In the genomic region with DNA sequence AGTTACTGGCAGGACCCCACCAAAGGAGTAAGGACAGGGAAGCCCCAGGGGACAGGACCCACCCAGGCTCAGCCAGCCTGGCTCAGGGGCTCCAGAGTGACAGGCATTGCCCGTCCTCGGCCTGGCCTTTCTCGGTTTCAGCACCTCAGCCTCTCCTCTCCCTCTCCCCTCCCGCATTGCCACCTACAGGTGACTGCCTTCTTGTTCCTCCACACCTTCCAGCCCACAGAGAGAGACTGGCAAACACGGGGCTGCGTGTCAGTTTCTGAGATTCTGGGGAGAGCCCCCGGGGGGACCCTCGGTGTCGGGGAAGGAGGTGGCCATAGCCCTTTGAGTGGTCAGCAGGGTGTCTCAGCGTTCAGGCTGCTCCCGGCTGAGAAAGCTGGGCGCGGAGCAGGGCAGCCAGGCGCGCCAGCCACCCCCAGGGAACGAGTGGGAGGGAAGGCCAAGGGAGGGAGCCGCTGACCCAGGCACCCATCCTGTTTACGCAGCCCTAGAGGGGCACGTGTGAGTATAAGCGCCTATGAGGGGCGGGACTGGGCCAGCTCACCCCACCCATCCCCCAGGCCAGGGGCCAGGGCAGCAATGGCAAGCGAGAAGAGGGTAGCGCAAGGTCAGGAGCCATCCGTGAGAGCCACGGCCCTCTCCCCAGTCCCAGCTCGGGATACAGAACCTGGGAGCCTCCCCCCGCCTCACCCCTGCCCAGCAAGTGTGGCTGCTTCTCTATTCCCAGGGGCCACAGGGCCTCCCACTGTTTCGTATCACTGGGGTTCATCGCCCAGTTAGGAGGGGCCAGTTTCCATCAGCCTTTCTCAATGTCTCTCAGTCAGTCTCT, we compare ENCODE assay signal across 1 cellular context.
TF ChIP-seq lines count a peak whose summit lies in the region.

No MANE protein-coding gene starts in this region.

TF ChIP-seq in GM23338, 12 proteins besides CTCF, POLR2A, EP300 and RAD21 (continued from another document):
- TF ChIP-seq, protein P1, sequence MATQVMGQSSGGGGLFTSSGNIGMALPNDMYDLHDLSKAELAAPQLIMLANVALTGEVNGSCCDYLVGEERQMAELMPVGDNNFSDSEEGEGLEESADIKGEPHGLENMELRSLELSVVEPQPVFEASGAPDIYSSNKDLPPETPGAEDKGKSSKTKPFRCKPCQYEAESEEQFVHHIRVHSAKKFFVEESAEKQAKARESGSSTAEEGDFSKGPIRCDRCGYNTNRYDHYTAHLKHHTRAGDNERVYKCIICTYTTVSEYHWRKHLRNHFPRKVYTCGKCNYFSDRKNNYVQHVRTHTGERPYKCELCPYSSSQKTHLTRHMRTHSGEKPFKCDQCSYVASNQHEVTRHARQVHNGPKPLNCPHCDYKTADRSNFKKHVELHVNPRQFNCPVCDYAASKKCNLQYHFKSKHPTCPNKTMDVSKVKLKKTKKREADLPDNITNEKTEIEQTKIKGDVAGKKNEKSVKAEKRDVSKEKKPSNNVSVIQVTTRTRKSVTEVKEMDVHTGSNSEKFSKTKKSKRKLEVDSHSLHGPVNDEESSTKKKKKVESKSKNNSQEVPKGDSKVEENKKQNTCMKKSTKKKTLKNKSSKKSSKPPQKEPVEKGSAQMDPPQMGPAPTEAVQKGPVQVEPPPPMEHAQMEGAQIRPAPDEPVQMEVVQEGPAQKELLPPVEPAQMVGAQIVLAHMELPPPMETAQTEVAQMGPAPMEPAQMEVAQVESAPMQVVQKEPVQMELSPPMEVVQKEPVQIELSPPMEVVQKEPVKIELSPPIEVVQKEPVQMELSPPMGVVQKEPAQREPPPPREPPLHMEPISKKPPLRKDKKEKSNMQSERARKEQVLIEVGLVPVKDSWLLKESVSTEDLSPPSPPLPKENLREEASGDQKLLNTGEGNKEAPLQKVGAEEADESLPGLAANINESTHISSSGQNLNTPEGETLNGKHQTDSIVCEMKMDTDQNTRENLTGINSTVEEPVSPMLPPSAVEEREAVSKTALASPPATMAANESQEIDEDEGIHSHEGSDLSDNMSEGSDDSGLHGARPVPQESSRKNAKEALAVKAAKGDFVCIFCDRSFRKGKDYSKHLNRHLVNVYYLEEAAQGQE (IDR thresholded peaks at IDR 0.05; ENCODE audit: unreplicated experiment): no peak
- TF ChIP-seq, protein P2, sequence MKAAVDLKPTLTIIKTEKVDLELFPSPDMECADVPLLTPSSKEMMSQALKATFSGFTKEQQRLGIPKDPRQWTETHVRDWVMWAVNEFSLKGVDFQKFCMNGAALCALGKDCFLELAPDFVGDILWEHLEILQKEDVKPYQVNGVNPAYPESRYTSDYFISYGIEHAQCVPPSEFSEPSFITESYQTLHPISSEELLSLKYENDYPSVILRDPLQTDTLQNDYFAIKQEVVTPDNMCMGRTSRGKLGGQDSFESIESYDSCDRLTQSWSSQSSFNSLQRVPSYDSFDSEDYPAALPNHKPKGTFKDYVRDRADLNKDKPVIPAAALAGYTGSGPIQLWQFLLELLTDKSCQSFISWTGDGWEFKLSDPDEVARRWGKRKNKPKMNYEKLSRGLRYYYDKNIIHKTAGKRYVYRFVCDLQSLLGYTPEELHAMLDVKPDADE (IDR thresholded peaks at IDR 0.05): no peak
- TF ChIP-seq, protein P3, sequence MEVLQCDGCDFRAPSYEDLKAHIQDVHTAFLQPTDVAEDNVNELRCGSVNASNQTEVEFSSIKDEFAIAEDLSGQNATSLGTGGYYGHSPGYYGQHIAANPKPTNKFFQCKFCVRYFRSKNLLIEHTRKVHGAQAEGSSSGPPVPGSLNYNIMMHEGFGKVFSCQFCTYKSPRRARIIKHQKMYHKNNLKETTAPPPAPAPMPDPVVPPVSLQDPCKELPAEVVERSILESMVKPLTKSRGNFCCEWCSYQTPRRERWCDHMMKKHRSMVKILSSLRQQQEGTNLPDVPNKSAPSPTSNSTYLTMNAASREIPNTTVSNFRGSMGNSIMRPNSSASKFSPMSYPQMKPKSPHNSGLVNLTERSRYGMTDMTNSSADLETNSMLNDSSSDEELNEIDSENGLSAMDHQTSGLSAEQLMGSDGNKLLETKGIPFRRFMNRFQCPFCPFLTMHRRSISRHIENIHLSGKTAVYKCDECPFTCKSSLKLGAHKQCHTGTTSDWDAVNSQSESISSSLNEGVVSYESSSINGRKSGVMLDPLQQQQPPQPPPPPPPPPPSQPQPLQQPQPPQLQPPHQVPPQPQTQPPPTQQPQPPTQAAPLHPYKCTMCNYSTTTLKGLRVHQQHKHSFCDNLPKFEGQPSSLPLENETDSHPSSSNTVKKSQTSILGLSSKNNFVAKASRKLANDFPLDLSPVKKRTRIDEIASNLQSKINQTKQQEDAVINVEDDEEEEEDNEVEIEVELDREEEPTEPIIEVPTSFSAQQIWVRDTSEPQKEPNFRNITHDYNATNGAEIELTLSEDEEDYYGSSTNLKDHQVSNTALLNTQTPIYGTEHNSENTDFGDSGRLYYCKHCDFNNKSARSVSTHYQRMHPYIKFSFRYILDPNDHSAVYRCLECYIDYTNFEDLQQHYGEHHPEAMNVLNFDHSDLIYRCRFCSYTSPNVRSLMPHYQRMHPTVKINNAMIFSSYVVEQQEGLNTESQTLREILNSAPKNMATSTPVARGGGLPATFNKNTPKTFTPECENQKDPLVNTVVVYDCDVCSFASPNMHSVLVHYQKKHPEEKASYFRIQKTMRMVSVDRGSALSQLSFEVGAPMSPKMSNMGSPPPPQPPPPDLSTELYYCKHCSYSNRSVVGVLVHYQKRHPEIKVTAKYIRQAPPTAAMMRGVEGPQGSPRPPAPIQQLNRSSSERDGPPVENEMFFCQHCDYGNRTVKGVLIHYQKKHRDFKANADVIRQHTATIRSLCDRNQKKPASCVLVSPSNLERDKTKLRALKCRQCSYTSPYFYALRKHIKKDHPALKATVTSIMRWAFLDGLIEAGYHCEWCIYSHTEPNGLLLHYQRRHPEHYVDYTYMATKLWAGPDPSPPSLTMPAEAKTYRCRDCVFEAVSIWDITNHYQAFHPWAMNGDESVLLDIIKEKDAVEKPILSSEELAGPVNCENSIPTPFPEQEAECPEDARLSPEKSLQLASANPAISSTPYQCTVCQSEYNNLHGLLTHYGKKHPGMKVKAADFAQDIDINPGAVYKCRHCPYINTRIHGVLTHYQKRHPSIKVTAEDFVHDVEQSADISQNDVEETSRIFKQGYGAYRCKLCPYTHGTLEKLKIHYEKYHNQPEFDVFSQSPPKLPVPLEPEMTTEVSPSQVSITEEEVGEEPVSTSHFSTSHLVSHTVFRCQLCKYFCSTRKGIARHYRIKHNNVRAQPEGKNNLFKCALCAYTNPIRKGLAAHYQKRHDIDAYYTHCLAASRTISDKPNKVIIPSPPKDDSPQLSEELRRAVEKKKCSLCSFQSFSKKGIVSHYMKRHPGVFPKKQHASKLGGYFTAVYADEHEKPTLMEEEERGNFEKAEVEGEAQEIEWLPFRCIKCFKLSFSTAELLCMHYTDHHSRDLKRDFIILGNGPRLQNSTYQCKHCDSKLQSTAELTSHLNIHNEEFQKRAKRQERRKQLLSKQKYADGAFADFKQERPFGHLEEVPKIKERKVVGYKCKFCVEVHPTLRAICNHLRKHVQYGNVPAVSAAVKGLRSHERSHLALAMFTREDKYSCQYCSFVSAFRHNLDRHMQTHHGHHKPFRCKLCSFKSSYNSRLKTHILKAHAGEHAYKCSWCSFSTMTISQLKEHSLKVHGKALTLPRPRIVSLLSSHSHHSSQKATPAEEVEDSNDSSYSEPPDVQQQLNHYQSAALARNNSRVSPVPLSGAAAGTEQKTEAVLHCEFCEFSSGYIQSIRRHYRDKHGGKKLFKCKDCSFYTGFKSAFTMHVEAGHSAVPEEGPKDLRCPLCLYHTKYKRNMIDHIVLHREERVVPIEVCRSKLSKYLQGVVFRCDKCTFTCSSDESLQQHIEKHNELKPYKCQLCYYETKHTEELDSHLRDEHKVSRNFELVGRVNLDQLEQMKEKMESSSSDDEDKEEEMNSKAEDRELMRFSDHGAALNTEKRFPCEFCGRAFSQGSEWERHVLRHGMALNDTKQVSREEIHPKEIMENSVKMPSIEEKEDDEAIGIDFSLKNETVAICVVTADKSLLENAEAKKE (CRISPR knock-in tag; IDR thresholded peaks at IDR 0.05): no peak
- TF ChIP-seq STAT1 (IDR thresholded peaks at IDR 0.05; ENCODE audit: unreplicated experiment): no peak
- TF ChIP-seq NANOG (IDR thresholded peaks at IDR 0.05; ENCODE audit: borderline replicate concordance): no peak
TF ChIP-seq in GM23338: peak in this region for 0.
